35 cellular contexts compared by ENCODE assay signal in the genomic region with DNA sequence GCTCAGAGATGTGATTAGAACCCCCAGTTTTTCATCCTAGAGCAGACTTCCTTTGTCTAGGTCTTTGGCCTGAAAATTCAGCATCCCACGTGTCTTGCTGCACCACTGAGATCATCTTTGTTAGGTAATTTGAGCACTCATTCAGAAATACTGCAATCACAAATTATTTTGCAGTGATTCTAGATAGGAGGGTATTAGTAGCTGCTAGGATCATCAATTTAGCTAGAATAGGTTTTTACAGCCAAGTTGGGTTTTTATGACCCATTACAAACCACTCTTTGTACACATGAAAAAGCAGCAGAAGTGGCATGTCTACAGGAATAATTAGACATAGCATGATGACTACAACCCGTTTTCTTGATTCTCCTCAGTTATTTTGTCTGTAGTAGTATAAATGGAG.
"Had no signal": no experiment of that assay in that cellular context is flagged by ENCODE, and none has a peak within 500 bp of the region (broad histone marks: within the 10 kb centered on the region; RNA-seq: fewer than 3 reads in every experiment).

No MANE protein-coding gene starts in this region.

- H3K4me1 Mint-ChIP-seq: activated B cell treated with CpG ODN at 0.5 μM for 24 hours; activated naive CD4-positive, alpha-beta T cell treated with anti-CD3 and anti-CD28 coated beads, Interleukin-2, amount 10 ng/mL, durations not matched to agents 7 days and 5 days; activated naive CD8-positive, alpha-beta T cell treated with anti-CD3 and anti-CD28 coated beads, Interleukin-2, amount 50 U/mL, for 24 hours; central memory CD8-positive, alpha-beta T cell had no signal

- H3K36me3 Mint-ChIP-seq: activated CD4-positive, alpha-beta memory T cell treated with anti-CD3 and anti-CD28 coated beads for 36 hours; activated naive CD4-positive, alpha-beta T cell treated with anti-CD3 and anti-CD28 coated beads, Interleukin-2, amount 10 ng/mL, durations not matched to agents 7 days and 5 days; activated naive CD8-positive, alpha-beta T cell had no signal

- DNase-seq: activated B cell treated with CpG ODN at 0.5 μM for 24 hours; activated CD4-positive, alpha-beta memory T cell treated with anti-CD3 and anti-CD28 coated beads for 36 hours; activated CD4-positive, alpha-beta T cell treated with anti-CD3 and anti-CD28 coated beads for 4 hours; activated CD4-positive, alpha-beta T cell treated with anti-CD3 and anti-CD28 coated beads, Interleukin-2, amount 50 U/mL, for 1 hour; activated CD4-positive, CD25-positive, alpha-beta regulatory T cell treated with anti-CD3 and anti-CD28 coated beads, Interleukin-2, amount 50 U/mL, for 72 hours; activated CD8-positive, alpha-beta memory T cell treated with anti-CD3 and anti-CD28 coated beads, Interleukin-2, amount 50 U/mL, for 4 hours; activated effector memory CD4-positive, alpha-beta T cell treated with Interleukin-2 at 50 U/mL for 16 hours; activated naive CD4-positive, alpha-beta T cell treated with anti-CD3 and anti-CD28 coated beads, Interleukin-2, amount 10 ng/mL, durations not matched to agents 7 days and 5 days; activated naive CD8-positive, alpha-beta T cell treated with anti-CD3 and anti-CD28 coated beads, Interleukin-2, amount 50 U/mL, for 24 hours; activated T-cell treated with anti-CD3 and anti-CD28 coated beads for 4 hours; activated T-cell treated with anti-CD3 and anti-CD28 coated beads, Interleukin-2, amount 50 U/mL, for 48 hours; amniotic stem cell; aorta; NCI-H1092 treated with DMSO at 0.1 percent for 48 hours; NCI-H1417; NCI-H146; NCI-H187; NCI-H2029 treated with DMSO at 0.1 percent for 48 hours; NCI-H345; NCI-H524 treated with DMSO at 0.1 percent for 48 hours; NCI-H748 treated with DMSO at 0.1 percent for 48 hours; NK-92 treated with Interleukin-12 subunit alpha and Interleukin-12 subunit beta, amount 100 ng/mL, for 24 hours; PC-3; Peyer's patch; RPMI8226; SIG-M5; SW 1271; T-helper 1 cell; T-helper 2 cell; T-helper 9 cell had no signal

- ATAC-seq: activated naive CD8-positive, alpha-beta T cell treated with anti-CD3 and anti-CD28 coated beads, Interleukin-2, amount 50 U/mL, for 24 hours; PC-3; Right ventricle myocardium inferior had no signal

- H3K9me3 Mint-ChIP-seq: activated CD4-positive, alpha-beta memory T cell treated with anti-CD3 and anti-CD28 coated beads for 36 hours; activated naive CD4-positive, alpha-beta T cell treated with anti-CD3 and anti-CD28 coated beads, Interleukin-2, amount 10 ng/mL, durations not matched to agents 7 days and 5 days; activated naive CD8-positive, alpha-beta T cell treated with anti-CD3 and anti-CD28 coated beads, Interleukin-2, amount 50 U/mL, for 24 hours; central memory CD8-positive, alpha-beta T cell had no signal

- H3K27ac ChIP-seq: cardiac muscle cell, Peyer's patch, VCaP had no signal

- H3K27me3 Mint-ChIP-seq: activated B cell treated with CpG ODN at 0.5 μM for 24 hours; activated CD4-positive, alpha-beta memory T cell treated with anti-CD3 and anti-CD28 coated beads for 36 hours; activated naive CD4-positive, alpha-beta T cell treated with anti-CD3 and anti-CD28 coated beads, Interleukin-2, amount 10 ng/mL, durations not matched to agents 7 days and 5 days; activated naive CD8-positive, alpha-beta T cell treated with anti-CD3 and anti-CD28 coated beads, Interleukin-2, amount 50 U/mL, for 24 hours; central memory CD8-positive, alpha-beta T cell had no signal

- H3K4me3 Mint-ChIP-seq: activated B cell treated with CpG ODN at 0.5 μM for 24 hours; activated CD4-positive, alpha-beta memory T cell treated with anti-CD3 and anti-CD28 coated beads for 36 hours; activated naive CD4-positive, alpha-beta T cell treated with anti-CD3 and anti-CD28 coated beads, Interleukin-2, amount 10 ng/mL, durations not matched to agents 7 days and 5 days; activated naive CD8-positive, alpha-beta T cell; activated naive CD8-positive, alpha-beta T cell treated with anti-CD3 and anti-CD28 coated beads, Interleukin-2, amount 50 U/mL, for 24 hours; central memory CD8-positive, alpha-beta T cell had no signal
